Comparison of ENCODE assay signal across 8 cellular contexts in genomic region chr20:63657937-63658748, GRCh38. TPM values are rescaled to one million over a fixed set of nuclear protein-coding genes. Genes with fewer than 3 reads are reported as not detected.
DNase-seq lines count a peak whose midpoint lies in the region; ATAC-seq and TF ChIP-seq lines count a peak whose summit lies in the region.

RTEL1 (plus strand) TSS chr20:63658312; CDS start chr20:63659403, 1,091 bp downstream.

- H3K9me3 ChIP-seq in osteoblast (ENCODE audit: low read depth, low read length) = no peaks in the 10 kb centered on the region
- no peaks in the 10 kb centered on the region for H3K9me3 ChIP-seq in testis

- H3K4me2 ChIP-seq in osteoblast (ENCODE audit: insufficient read depth, low read length) = peak within 1 kb of the TSS; percentile 97

- H3K27me3 ChIP-seq in osteoblast (ENCODE audit: insufficient read depth, low read length) (no peaks in the 10 kb centered on the region), testis (no peaks in the 10 kb centered on the region)

- H3K4me1 ChIP-seq in osteoblast (ENCODE audit: insufficient read depth, low read length) (peaks cover 14% of the 10 kb centered on the region), testis (peaks cover 23% of the 10 kb centered on the region)

- no peaks in the 10 kb centered on the region for H3K9me3 Mint-ChIP-seq in activated naive CD4-positive, alpha-beta T cell treated with anti-CD3 and anti-CD28 coated beads, Interleukin-2, amount 50 U/mL, for 72 hours

- DNase-seq in NCI-H1092 (lab: John Stamatoyannopoulos, UW) (peak; percentile 83), SKM-1 (lab: John Stamatoyannopoulos, UW; ENCODE audit: unreplicated experiment) (peak; percentile 78), glomerular visceral epithelial cell (ENCODE audit: extremely low spot score) (peak; percentile 93), osteoblast (ENCODE audit: insufficient read length, low spot score, missing footprints) (peak; percentile 100), testis (peak; percentile 95)
- DNase-seq in activated naive CD4-positive, alpha-beta T cell treated with anti-CD3 and anti-CD28 coated beads, Interleukin-2, amount 50 U/mL, for 72 hours (ENCODE audit: low spot score in 2 of 2) = peak; percentile 91 to 96

- WGBS in testis, 2 donors = 0 to 2% methylated on average over 41 to 73 of the region's 73 CpGs

- H3K27ac ChIP-seq in osteoblast (ENCODE audit: low read depth, low read length) (peak within 1 kb of the TSS; percentile 44), testis (peak within 1 kb of the TSS; percentile 82 to 84)

- peaks cover 36% of the 10 kb centered on the region for H3K79me2 ChIP-seq in osteoblast (ENCODE audit: insufficient read depth, low read length)

- peaks cover 7 to 22% of the 10 kb centered on the region in 2 donors for H3K36me3 Mint-ChIP-seq in activated naive CD4-positive, alpha-beta T cell treated with anti-CD3 and anti-CD28 coated beads, Interleukin-2, amount 50 U/mL, for 72 hours

- peak within 1 kb of the TSS; percentile 82 for H3K4me3 ChIP-seq in GM08714 (ENCODE audit: low read length)
- peak within 1 kb of the TSS; percentile 99 for H3K4me3 ChIP-seq in osteoblast (ENCODE audit: insufficient read depth, low read length)
- peak within 1 kb of the TSS; percentile 69 for H3K4me3 ChIP-seq in testis

- peak within 1 kb of the TSS; percentile 93 to 97 for H3K27ac Mint-ChIP-seq in activated naive CD4-positive, alpha-beta T cell treated with anti-CD3 and anti-CD28 coated beads, Interleukin-2, amount 50 U/mL, for 72 hours

- H2AFZ ChIP-seq in osteoblast (ENCODE audit: low read length) = peak within 1 kb of the TSS; percentile 99

- no peak for TF ChIP-seq POLR2A in testis (IDR thresholded peaks at IDR 0.05)

- TF ChIP-seq CTCF in osteoblast (IDR thresholded peaks at IDR 0.05; ENCODE audit: extremely low read depth, low read depth, low read length) = no peak
- no peak for TF ChIP-seq CTCF in testis (IDR thresholded peaks at IDR 0.05)

- intact Hi-C loops in testis (cut with DNase I; ENCODE audit: low total_unique reads) = no loop called here

- no peaks in the 10 kb centered on the region for H4K20me1 ChIP-seq in osteoblast (ENCODE audit: insufficient read depth, low read length)

- peak; percentile 77 for ATAC-seq in HG02588 (IDR thresholded peaks at IDR 0.05; ENCODE audit: unreplicated experiment)
- peak; percentile 84 to 88 for ATAC-seq in activated naive CD4-positive, alpha-beta T cell treated with anti-CD3 and anti-CD28 coated beads, Interleukin-2, amount 50 U/mL, for 72 hours

- H3K36me3 ChIP-seq in osteoblast (ENCODE audit: insufficient read depth, low read length) = peaks cover 26% of the 10 kb centered on the region
- no peaks in the 10 kb centered on the region for H3K36me3 ChIP-seq in testis (ENCODE audit: low read depth, missing control alignments)

RNA-seq across cellular contexts. Expression of gene RTEL1, which starts in this region (rescaled TPM):
- total RNA-seq in activated naive CD4-positive, alpha-beta T cell treated with anti-CD3 and anti-CD28 coated beads, Interleukin-2, amount 50 U/mL, for 72 hours = 10 to 100 TPM; 45.7 to 51.4 TPM
- total RNA-seq in osteoblast (10.9 and 11.8 TPM in 2 replicates), testis (10 to 100 TPM; 56.8 to 84.6 TPM)
- polyA plus RNA-seq in testis (ENCODE audit: insufficient read depth, low read depth, low replicate concordance) = 34.2 TPM

Comparison
In these comparisons a context has a peak if more than half of its experiments do, and no peak if none do; other contexts are left out.
1. Peak in every context shown above with its lines: DNase-seq, ATAC-seq, H3K4me3 ChIP-seq and H3K27ac ChIP-seq.